ENCODE assay signal across 11 cellular contexts in genomic region chr3:170622369-170623159, GRCh38.
A peak's percentile ranks its signal among the peaks of the same experiment; 100 is the strongest.
DNase-seq lines count a peak whose midpoint lies in the region; ATAC-seq and TF ChIP-seq lines count a peak whose summit lies in the region.
"Had no signal": no experiment of that assay in that cellular context is flagged by ENCODE, and none has a peak within 500 bp of the region (broad histone marks: within the 10 kb centered on the region; RNA-seq: fewer than 3 reads in every experiment).

No MANE protein-coding gene starts in this region.

- DNase-seq in AG09309 (ENCODE audit: low read depth): peak; percentile 94
- peak; percentile 67 to 75 for DNase-seq in NCI-H187 (lab: John Stamatoyannopoulos, UW)
- DNase-seq in dedifferentiated amniotic fluid mesenchymal stem cell (ENCODE audit: extremely low spot score): peak; percentile 92
- peak; percentile 55 for DNase-seq in midbrain (lab: John Stamatoyannopoulos, UW)
- no peak for DNase-seq in 8988T
- no peak for DNase-seq in activated CD4-positive, alpha-beta T cell treated with anti-CD3 and anti-CD28 coated beads for 4 hours
- DNase-seq: activated B cell treated with CpG ODN at 0.5 μM for 24 hours; CD4-positive, alpha-beta memory T cell; NK-92 treated with Interleukin-12 subunit alpha and Interleukin-12 subunit beta, amount 100 ng/mL, for 24 hours had no signal

- H3K4me3 ChIP-seq in AG09309 (ENCODE audit: control insufficient read depth, low read depth, low read length): no peak overlapping the region

- TF ChIP-seq CTCF in AG09309 (IDR thresholded peaks at IDR 0.05; ENCODE audit: control insufficient read depth, insufficient read depth, low read depth, low read length, missing control alignments): no peak

- ATAC-seq in HG03342 (IDR thresholded peaks at IDR 0.05; ENCODE audit: unreplicated experiment) (no peak), GM19351 (IDR thresholded peaks at IDR 0.05; ENCODE audit: unreplicated experiment) (no peak)

Comparison
In these comparisons a context has a peak if more than half of its experiments do, and no peak if none do; other contexts are left out.
1. DNase-seq: peak in AG09309 (single experiment), NCI-H187 (2 of 2), dedifferentiated amniotic fluid mesenchymal stem cell (single experiment) and midbrain (single experiment); none in 8988T (single experiment) and activated CD4-positive, alpha-beta T cell treated with anti-CD3 and anti-CD28 coated beads for 4 hours (0 of 2).